Comparison of ENCODE assay signal across 1 cellular context in the genomic region with DNA sequence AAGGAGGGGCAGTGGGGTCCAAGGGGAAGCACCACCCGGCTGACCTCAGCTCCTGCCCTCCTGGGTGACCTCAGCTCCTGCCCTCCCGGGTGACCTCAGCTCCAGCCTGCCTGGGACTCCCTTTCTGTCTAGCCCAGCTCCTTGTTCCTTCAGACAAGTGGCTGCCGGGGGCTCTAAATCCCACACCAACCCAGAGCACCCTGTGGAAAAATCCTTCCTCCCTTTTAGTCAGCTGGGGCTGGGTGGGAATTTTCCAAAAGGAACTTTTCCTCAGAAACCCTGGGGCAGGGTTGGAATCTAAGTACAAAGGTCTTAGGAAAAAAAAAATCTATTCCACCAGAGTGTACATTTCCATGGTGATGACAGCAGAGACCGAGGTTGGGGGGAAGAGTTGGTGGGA.
TF ChIP-seq lines count a peak whose summit lies in the region.

No MANE protein-coding gene starts in this region.

TF ChIP-seq in HepG2, 621 proteins besides CTCF, POLR2A, EP300 and RAD21 (continued from another document and continues in another):
- TF ChIP-seq, protein P1, sequence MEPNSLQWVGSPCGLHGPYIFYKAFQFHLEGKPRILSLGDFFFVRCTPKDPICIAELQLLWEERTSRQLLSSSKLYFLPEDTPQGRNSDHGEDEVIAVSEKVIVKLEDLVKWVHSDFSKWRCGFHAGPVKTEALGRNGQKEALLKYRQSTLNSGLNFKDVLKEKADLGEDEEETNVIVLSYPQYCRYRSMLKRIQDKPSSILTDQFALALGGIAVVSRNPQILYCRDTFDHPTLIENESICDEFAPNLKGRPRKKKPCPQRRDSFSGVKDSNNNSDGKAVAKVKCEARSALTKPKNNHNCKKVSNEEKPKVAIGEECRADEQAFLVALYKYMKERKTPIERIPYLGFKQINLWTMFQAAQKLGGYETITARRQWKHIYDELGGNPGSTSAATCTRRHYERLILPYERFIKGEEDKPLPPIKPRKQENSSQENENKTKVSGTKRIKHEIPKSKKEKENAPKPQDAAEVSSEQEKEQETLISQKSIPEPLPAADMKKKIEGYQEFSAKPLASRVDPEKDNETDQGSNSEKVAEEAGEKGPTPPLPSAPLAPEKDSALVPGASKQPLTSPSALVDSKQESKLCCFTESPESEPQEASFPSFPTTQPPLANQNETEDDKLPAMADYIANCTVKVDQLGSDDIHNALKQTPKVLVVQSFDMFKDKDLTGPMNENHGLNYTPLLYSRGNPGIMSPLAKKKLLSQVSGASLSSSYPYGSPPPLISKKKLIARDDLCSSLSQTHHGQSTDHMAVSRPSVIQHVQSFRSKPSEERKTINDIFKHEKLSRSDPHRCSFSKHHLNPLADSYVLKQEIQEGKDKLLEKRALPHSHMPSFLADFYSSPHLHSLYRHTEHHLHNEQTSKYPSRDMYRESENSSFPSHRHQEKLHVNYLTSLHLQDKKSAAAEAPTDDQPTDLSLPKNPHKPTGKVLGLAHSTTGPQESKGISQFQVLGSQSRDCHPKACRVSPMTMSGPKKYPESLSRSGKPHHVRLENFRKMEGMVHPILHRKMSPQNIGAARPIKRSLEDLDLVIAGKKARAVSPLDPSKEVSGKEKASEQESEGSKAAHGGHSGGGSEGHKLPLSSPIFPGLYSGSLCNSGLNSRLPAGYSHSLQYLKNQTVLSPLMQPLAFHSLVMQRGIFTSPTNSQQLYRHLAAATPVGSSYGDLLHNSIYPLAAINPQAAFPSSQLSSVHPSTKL (CRISPR knock-in tag; IDR thresholded peaks at IDR 0.05) = 0 out of 2 replicates have a peak, but pooled peaks have one; percentile 38
- TF ChIP-seq, protein P2, sequence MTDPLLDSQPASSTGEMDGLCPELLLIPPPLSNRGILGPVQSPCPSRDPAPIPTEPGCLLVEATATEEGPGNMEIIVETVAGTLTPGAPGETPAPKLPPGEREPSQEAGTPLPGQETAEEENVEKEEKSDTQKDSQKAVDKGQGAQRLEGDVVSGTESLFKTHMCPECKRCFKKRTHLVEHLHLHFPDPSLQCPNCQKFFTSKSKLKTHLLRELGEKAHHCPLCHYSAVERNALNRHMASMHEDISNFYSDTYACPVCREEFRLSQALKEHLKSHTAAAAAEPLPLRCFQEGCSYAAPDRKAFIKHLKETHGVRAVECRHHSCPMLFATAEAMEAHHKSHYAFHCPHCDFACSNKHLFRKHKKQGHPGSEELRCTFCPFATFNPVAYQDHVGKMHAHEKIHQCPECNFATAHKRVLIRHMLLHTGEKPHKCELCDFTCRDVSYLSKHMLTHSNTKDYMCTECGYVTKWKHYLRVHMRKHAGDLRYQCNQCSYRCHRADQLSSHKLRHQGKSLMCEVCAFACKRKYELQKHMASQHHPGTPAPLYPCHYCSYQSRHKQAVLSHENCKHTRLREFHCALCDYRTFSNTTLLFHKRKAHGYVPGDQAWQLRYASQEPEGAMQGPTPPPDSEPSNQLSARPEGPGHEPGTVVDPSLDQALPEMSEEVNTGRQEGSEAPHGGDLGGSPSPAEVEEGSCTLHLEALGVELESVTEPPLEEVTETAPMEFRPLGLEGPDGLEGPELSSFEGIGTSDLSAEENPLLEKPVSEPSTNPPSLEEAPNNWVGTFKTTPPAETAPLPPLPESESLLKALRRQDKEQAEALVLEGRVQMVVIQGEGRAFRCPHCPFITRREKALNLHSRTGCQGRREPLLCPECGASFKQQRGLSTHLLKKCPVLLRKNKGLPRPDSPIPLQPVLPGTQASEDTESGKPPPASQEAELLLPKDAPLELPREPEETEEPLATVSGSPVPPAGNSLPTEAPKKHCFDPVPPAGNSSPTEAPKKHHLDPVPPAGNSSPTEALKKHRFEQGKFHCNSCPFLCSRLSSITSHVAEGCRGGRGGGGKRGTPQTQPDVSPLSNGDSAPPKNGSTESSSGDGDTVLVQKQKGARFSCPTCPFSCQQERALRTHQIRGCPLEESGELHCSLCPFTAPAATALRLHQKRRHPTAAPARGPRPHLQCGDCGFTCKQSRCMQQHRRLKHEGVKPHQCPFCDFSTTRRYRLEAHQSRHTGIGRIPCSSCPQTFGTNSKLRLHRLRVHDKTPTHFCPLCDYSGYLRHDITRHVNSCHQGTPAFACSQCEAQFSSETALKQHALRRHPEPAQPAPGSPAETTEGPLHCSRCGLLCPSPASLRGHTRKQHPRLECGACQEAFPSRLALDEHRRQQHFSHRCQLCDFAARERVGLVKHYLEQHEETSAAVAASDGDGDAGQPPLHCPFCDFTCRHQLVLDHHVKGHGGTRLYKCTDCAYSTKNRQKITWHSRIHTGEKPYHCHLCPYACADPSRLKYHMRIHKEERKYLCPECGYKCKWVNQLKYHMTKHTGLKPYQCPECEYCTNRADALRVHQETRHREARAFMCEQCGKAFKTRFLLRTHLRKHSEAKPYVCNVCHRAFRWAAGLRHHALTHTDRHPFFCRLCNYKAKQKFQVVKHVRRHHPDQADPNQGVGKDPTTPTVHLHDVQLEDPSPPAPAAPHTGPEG (CRISPR knock-in tag; IDR thresholded peaks at IDR 0.05) = no peak
- TF ChIP-seq ZFP41 (CRISPR knock-in tag; IDR thresholded peaks at IDR 0.05; ENCODE audit: borderline replicate concordance) (no peak), TBX2 (CRISPR knock-in tag; IDR thresholded peaks at IDR 0.05; ENCODE audit: borderline replicate concordance) (0 out of 2 replicates have a peak, but pooled peaks have one; percentile 23), KDM5B (CRISPR knock-in tag; IDR thresholded peaks at IDR 0.05; ENCODE audit: borderline replicate concordance) (no peak), RFX5 (IDR thresholded peaks at IDR 0.05; ENCODE audit: low read depth, low read length) (no peak), XBP1 (CRISPR knock-in tag; IDR thresholded peaks at IDR 0.05) (no peak), ZNF546 (CRISPR knock-in tag; conservative IDR thresholded peaks at IDR 0.05) (no peak), MAZ (IDR thresholded peaks at IDR 0.05; ENCODE audit: borderline replicate concordance, low read depth, low read length) (no peak), MAZ (CRISPR knock-in tag; IDR thresholded peaks at IDR 0.05; ENCODE audit: low read depth) (no peak), NFE2L2 (IDR thresholded peaks at IDR 0.05; ENCODE audit: low read length) (no peak), RXRB (CRISPR knock-in tag; IDR thresholded peaks at IDR 0.05; ENCODE audit: borderline replicate concordance) (no peak), MBD4 (IDR thresholded peaks at IDR 0.05; ENCODE audit: borderline replicate concordance, low read length) (no peak), ZNF703 (CRISPR knock-in tag; IDR thresholded peaks at IDR 0.05; ENCODE audit: borderline replicate concordance) (no peak), CAMTA2 (CRISPR knock-in tag; IDR thresholded peaks at IDR 0.05; ENCODE audit: borderline replicate concordance) (no peak), ZNF17 (CRISPR knock-in tag; IDR thresholded peaks at IDR 0.05) (no peak), SNAI1 (CRISPR knock-in tag; IDR thresholded peaks at IDR 0.05; ENCODE audit: borderline replicate concordance) (no peak), HHEX (CRISPR knock-in tag; IDR thresholded peaks at IDR 0.05) (no peak), POGZ (CRISPR knock-in tag; IDR thresholded peaks at IDR 0.05) (0 out of 2 replicates have a peak, but pooled peaks have one; percentile 24), DMAP1 (CRISPR knock-in tag; IDR thresholded peaks at IDR 0.05) (no peak), TOE1 (CRISPR knock-in tag; IDR thresholded peaks at IDR 0.05) (no peak), ZNF781 (CRISPR knock-in tag; IDR thresholded peaks at IDR 0.05; ENCODE audit: borderline replicate concordance, not compliant biosample characterization) (no peak), NR2F1 (CRISPR knock-in tag; IDR thresholded peaks at IDR 0.05) (peak in 1 of 2 experiments; percentile 58; a peak in 3 of 4 replicates), PTBP1 (IDR thresholded peaks at IDR 0.05; ENCODE audit: low read depth, low read length, poor library complexity, severe bottlenecking) (no peak), ZC3H13 (CRISPR knock-in tag; IDR thresholded peaks at IDR 0.05) (no peak)
- TF ChIP-seq, protein P3, sequence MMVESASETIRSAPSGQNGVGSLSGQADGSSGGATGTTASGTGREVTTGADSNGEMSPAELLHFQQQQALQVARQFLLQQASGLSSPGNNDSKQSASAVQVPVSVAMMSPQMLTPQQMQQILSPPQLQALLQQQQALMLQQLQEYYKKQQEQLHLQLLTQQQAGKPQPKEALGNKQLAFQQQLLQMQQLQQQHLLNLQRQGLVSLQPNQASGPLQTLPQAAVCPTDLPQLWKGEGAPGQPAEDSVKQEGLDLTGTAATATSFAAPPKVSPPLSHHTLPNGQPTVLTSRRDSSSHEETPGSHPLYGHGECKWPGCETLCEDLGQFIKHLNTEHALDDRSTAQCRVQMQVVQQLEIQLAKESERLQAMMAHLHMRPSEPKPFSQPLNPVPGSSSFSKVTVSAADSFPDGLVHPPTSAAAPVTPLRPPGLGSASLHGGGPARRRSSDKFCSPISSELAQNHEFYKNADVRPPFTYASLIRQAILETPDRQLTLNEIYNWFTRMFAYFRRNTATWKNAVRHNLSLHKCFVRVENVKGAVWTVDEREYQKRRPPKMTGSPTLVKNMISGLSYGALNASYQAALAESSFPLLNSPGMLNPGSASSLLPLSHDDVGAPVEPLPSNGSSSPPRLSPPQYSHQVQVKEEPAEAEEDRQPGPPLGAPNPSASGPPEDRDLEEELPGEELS (CRISPR knock-in tag; IDR thresholded peaks at IDR 0.05) = no peak
- TF ChIP-seq, protein P4, sequence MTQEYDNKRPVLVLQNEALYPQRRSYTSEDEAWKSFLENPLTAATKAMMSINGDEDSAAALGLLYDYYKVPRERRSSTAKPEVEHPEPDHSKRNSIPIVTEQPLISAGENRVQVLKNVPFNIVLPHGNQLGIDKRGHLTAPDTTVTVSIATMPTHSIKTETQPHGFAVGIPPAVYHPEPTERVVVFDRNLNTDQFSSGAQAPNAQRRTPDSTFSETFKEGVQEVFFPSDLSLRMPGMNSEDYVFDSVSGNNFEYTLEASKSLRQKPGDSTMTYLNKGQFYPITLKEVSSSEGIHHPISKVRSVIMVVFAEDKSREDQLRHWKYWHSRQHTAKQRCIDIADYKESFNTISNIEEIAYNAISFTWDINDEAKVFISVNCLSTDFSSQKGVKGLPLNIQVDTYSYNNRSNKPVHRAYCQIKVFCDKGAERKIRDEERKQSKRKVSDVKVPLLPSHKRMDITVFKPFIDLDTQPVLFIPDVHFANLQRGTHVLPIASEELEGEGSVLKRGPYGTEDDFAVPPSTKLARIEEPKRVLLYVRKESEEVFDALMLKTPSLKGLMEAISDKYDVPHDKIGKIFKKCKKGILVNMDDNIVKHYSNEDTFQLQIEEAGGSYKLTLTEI (CRISPR knock-in tag; conservative IDR thresholded peaks at IDR 0.05) = no peak
- TF ChIP-seq, protein P5, sequence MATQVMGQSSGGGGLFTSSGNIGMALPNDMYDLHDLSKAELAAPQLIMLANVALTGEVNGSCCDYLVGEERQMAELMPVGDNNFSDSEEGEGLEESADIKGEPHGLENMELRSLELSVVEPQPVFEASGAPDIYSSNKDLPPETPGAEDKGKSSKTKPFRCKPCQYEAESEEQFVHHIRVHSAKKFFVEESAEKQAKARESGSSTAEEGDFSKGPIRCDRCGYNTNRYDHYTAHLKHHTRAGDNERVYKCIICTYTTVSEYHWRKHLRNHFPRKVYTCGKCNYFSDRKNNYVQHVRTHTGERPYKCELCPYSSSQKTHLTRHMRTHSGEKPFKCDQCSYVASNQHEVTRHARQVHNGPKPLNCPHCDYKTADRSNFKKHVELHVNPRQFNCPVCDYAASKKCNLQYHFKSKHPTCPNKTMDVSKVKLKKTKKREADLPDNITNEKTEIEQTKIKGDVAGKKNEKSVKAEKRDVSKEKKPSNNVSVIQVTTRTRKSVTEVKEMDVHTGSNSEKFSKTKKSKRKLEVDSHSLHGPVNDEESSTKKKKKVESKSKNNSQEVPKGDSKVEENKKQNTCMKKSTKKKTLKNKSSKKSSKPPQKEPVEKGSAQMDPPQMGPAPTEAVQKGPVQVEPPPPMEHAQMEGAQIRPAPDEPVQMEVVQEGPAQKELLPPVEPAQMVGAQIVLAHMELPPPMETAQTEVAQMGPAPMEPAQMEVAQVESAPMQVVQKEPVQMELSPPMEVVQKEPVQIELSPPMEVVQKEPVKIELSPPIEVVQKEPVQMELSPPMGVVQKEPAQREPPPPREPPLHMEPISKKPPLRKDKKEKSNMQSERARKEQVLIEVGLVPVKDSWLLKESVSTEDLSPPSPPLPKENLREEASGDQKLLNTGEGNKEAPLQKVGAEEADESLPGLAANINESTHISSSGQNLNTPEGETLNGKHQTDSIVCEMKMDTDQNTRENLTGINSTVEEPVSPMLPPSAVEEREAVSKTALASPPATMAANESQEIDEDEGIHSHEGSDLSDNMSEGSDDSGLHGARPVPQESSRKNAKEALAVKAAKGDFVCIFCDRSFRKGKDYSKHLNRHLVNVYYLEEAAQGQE (IDR thresholded peaks at IDR 0.05; ENCODE audit: borderline replicate concordance in 1 of 2, low read depth in 1 of 2, low read length in 2 of 2) = peak in 1 of 2 experiments; percentile 17; a peak in 1 of 4 replicates
- TF ChIP-seq, protein P6, sequence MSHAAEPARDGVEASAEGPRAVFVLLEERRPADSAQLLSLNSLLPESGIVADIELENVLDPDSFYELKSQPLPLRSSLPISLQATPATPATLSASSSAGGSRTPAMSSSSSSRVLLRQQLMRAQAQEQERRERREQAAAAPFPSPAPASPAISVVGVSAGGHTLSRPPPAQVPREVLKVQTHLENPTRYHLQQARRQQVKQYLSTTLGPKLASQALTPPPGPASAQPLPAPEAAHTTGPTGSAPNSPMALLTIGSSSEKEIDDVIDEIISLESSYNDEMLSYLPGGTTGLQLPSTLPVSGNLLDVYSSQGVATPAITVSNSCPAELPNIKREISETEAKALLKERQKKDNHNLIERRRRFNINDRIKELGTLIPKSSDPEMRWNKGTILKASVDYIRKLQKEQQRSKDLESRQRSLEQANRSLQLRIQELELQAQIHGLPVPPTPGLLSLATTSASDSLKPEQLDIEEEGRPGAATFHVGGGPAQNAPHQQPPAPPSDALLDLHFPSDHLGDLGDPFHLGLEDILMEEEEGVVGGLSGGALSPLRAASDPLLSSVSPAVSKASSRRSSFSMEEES (CRISPR knock-in tag; IDR thresholded peaks at IDR 0.05) = no peak
- TF ChIP-seq, protein P7, sequence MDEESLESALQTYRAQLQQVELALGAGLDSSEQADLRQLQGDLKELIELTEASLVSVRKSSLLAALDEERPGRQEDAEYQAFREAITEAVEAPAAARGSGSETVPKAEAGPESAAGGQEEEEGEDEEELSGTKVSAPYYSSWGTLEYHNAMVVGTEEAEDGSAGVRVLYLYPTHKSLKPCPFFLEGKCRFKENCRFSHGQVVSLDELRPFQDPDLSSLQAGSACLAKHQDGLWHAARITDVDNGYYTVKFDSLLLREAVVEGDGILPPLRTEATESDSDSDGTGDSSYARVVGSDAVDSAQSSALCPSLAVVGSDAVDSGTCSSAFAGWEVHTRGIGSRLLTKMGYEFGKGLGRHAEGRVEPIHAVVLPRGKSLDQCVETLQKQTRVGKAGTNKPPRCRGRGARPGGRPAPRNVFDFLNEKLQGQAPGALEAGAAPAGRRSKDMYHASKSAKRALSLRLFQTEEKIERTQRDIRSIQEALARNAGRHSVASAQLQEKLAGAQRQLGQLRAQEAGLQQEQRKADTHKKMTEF (CRISPR knock-in tag; IDR thresholded peaks at IDR 0.05) = no peak
- TF ChIP-seq, protein P8, sequence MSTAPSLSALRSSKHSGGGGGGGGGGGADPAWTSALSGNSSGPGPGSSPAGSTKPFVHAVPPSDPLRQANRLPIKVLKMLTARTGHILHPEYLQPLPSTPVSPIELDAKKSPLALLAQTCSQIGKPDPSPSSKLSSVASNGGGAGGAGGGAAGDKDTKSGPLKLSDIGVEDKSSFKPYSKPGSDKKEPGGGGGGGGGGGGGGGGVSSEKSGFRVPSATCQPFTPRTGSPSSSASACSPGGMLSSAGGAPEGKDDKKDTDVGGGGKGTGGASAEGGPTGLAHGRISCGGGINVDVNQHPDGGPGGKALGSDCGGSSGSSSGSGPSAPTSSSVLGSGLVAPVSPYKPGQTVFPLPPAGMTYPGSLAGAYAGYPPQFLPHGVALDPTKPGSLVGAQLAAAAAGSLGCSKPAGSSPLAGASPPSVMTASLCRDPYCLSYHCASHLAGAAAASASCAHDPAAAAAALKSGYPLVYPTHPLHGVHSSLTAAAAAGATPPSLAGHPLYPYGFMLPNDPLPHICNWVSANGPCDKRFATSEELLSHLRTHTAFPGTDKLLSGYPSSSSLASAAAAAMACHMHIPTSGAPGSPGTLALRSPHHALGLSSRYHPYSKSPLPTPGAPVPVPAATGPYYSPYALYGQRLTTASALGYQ (CRISPR knock-in tag; IDR thresholded peaks at IDR 0.05) = no peak
